ENCODE assay signal across 15 cellular contexts in the genomic region with DNA sequence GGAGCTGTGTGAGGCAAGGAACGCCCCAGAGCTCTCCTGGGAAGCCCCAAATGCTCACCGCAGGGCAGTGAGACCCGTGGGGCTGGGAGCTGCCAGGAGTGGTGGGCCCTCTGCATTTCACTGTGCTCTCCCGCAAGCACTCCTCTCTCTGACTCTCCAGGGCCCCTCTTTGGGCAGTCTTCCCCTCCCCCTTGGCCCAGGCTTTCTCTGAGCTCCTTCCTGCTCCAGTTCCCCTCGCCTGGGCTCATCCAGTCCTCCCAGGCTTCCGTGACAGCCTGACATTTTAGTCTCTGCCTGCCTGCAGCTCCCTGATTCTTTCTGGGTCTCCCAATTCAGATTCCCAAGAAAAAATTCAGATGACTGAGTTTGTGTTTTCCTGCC. TPM values are rescaled to one million over a fixed set of nuclear protein-coding genes. Genes with fewer than 3 reads are reported as not detected.
DNase-seq lines count a peak whose midpoint lies in the region; ATAC-seq and TF ChIP-seq lines count a peak whose summit lies in the region.
"Had no signal": no experiment of that assay in that cellular context is flagged by ENCODE, and none has a peak within 500 bp of the region (broad histone marks: within the 10 kb centered on the region; RNA-seq: fewer than 3 reads in every experiment).

No MANE protein-coding gene starts in this region.

- H4K8ac ChIP-seq in IMR-90 (ENCODE audit: low read depth in 2 of 2, low read length in 2 of 2) = no peak overlapping the region

- H2AK9ac ChIP-seq in IMR-90 (replicated peaks; ENCODE audit: low read depth, low read length, poor library complexity) = no peak overlapping the region

- CTCF ChIA-PET in IMR-90 (lab: Yijun Ruan, JAX) = no interaction called here

- H3K18ac ChIP-seq in IMR-90 (ENCODE audit: low read depth, low read length) = no peak overlapping the region

- H3K4me1 ChIP-seq in IMR-90 (ENCODE audit: control insufficient read depth, insufficient read depth, low read length) = no peaks in the 10 kb centered on the region
- peaks cover 0 to 3% (median 0%) of the 10 kb centered on the region in 4 donors for H3K4me1 ChIP-seq in transverse colon
- H3K4me1 ChIP-seq: ascending aorta, lower lobe of right lung had no signal

- in situ Hi-C loops in IMR-90 (cut with MboI; ENCODE audit: low sequenced_read_pairs) = no loop called here
- in situ Hi-C loops in transverse colon (cut with MboI; ENCODE audit: low pct_ligation_motif_present in 1 of 4, low pct_unique_long_range_greater_than_20kb in 1 of 4, low sequenced_read_pairs in 3 of 4) = no loop called here

- no peak overlapping the region for H2BK20ac ChIP-seq in IMR-90 (ENCODE audit: low read depth, low read length)

- no peak overlapping the region for H3K9ac ChIP-seq in IMR-90 (ENCODE audit: low read depth, low read length)

- no peaks in the 10 kb centered on the region for H3K9me1 ChIP-seq in IMR-90 (ENCODE audit: insufficient read depth, low read length)

- H3K56ac ChIP-seq in IMR-90 (ENCODE audit: extremely low read depth, insufficient read depth, low read length) = no peak overlapping the region

- H3K9me3 ChIP-seq in IMR-90 (ENCODE audit: control insufficient read depth, insufficient read depth, low read length) (peaks cover 5% of the 10 kb centered on the region), transverse colon (no peaks in the 10 kb centered on the region)
- H3K9me3 ChIP-seq: ascending aorta, lower lobe of right lung had no signal

- no peak overlapping the region for H2AK5ac ChIP-seq in IMR-90 (ENCODE audit: low read depth, low read length)

- H3K4me3 Mint-ChIP-seq in naive thymus-derived CD8-positive, alpha-beta T cell = peak overlapping the region; percentile 30 to 84 (median 68)

- peaks cover 0 to 3% (median 0%) of the 10 kb centered on the region in 3 donors for H3K36me3 Mint-ChIP-seq in naive thymus-derived CD8-positive, alpha-beta T cell
- H3K36me3 Mint-ChIP-seq: CD4-positive, CD25-positive, alpha-beta regulatory T cell had no signal

- no peaks in the 10 kb centered on the region for H3K79me1 ChIP-seq in IMR-90 (ENCODE audit: low read depth in 1 of 2, low read length in 2 of 2)

- no peak overlapping the region; the same call in 1 of the 2 replicates for H2BK120ac ChIP-seq in IMR-90 (ENCODE audit: low read depth, low read length)

- H4K20me1 ChIP-seq in IMR-90 (ENCODE audit: insufficient read depth, low read length) = no peaks in the 10 kb centered on the region

- no peaks in the 10 kb centered on the region for H3K9me3 Mint-ChIP-seq in naive thymus-derived CD8-positive, alpha-beta T cell

- no CpG with 5 or more reads among the region's 6 CpGs for WGBS in IMR-90 (ENCODE audit: extremely low coverage in 2 of 2, insufficient read length in 1 of 2), 2 experiments
- 60 to 64% methylated on average over 1 to 6 of the region's 6 CpGs for WGBS in transverse colon (ENCODE audit: low coverage in 1 of 2), 2 donors

- no peak overlapping the region for H4K5ac ChIP-seq in IMR-90 (ENCODE audit: low read depth, low read length)

- H3K27ac ChIP-seq in IMR-90 (ENCODE audit: insufficient read depth, low read length) (no peak overlapping the region), caudate nucleus (ENCODE audit: low read depth, low read length) (peak overlapping the region; percentile 98), transverse colon (no peak overlapping the region)
- H3K27ac ChIP-seq: ascending aorta, lower lobe of right lung had no signal

- dilution Hi-C loops in IMR-90 (cut with HindIII; ENCODE audit: low sequenced_read_pairs, unreplicated experiment) = no loop called here

- H2BK5ac ChIP-seq in IMR-90 (ENCODE audit: low read depth, low read length, poor library complexity, severe bottlenecking) = no peak overlapping the region

- no peak overlapping the region for H3K23ac ChIP-seq in IMR-90 (ENCODE audit: low read depth, low read length)

- no peaks in the 10 kb centered on the region for H3K27me3 Mint-ChIP-seq in naive thymus-derived CD8-positive, alpha-beta T cell
- H3K27me3 Mint-ChIP-seq: CD4-positive, CD25-positive, alpha-beta regulatory T cell had no signal

- DNase-seq in CMK (ENCODE audit: low read depth) (peak; percentile 11), IMR-90 (no peak), caudate nucleus (lab: John Stamatoyannopoulos, UW) (peak in 7 of 61 donors; percentile 2 to 49 (median 20)), dedifferentiated amniotic fluid mesenchymal stem cell (ENCODE audit: extremely low spot score) (no peak), transverse colon (no peak), SIG-M5 (lab: John Stamatoyannopoulos, UW) (no peak)
- DNase-seq in naive thymus-derived CD8-positive, alpha-beta T cell = no peak
- DNase-seq in stimulated activated CD4-positive, alpha-beta T cell treated with anti-CD3 and anti-CD28 coated beads, Interleukin-1b, Interleukin-23, amount 100 ng/mL, for 48 hours = no peak
- DNase-seq: CD4-positive, CD25-positive, alpha-beta regulatory T cell; Karpas-422; lower lobe of right lung; stimulated activated CD4-positive, alpha-beta T cell treated with anti-CD3 and anti-CD28 coated beads, Interleukin-2, amount 100 ng/mL, for 48 hours; stimulated activated naive CD4-positive, alpha-beta T cell had no signal

- H3K4ac ChIP-seq in IMR-90 (ENCODE audit: low read depth, low read length) = no peak overlapping the region

- TF ChIP-seq EP300 in transverse colon (IDR thresholded peaks at IDR 0.05; ENCODE audit: low read depth) = no peak

- POLR2A ChIA-PET in IMR-90 (lab: Charles Lee; ENCODE audit: unreplicated experiment) = no interaction called here
- POLR2A ChIA-PET in naive thymus-derived CD8-positive, alpha-beta T cell (lab: Charles Lee) = interaction anchor here (1.3 to 44.1 kb wide), 6 partner anchors 3 to 126 kb away, joined by 3 to 1378 read pairs (median 278); a partner anchor contains a TSS

- TF ChIP-seq POLR2A in IMR-90 (IDR thresholded peaks at IDR 0.05; ENCODE audit: low read depth, low read length) = no peak
- TF ChIP-seq POLR2A in transverse colon (IDR thresholded peaks at IDR 0.05) = no peak

- peaks cover 59 to 96% (median 95%) of the 10 kb centered on the region in 4 donors for H3K4me1 Mint-ChIP-seq in naive thymus-derived CD8-positive, alpha-beta T cell

- peak overlapping the region; percentile 53 to 97 (median 92) for H3K27ac Mint-ChIP-seq in naive thymus-derived CD8-positive, alpha-beta T cell

- no peak for TF ChIP-seq CTCF in IMR-90 (conservative IDR thresholded peaks at IDR 0.05; ENCODE audit: low read depth, low read length)
- no peak for TF ChIP-seq CTCF in transverse colon (IDR thresholded peaks at IDR 0.05)

- H3K36me3 ChIP-seq in IMR-90 (ENCODE audit: control insufficient read depth, insufficient read depth, low read length) = no peaks in the 10 kb centered on the region
- no peaks in the 10 kb centered on the region for H3K36me3 ChIP-seq in transverse colon
- H3K36me3 ChIP-seq: ascending aorta, lower lobe of right lung had no signal

- H3K14ac ChIP-seq in IMR-90 (replicated peaks; ENCODE audit: low read depth, low read length) = no peak overlapping the region

- intact Hi-C loops in IMR-90 (cut with micrococcal nuclease) = no loop called here
- intact Hi-C loops in transverse colon (cut with DNase I; ENCODE audit: low total_unique reads) = no loop called here

- ATAC-seq in IMR-90 (ENCODE audit: low read depth) = no peak
- ATAC-seq in naive thymus-derived CD8-positive, alpha-beta T cell = peak; percentile 10 to 15
- ATAC-seq: lower lobe of right lung had no signal

- BruUV-seq in IMR-90 (replicated peaks; lab: Mats Ljungman, UMichigan) = no TSS peak

- H4K91ac ChIP-seq in IMR-90 (ENCODE audit: insufficient read depth, low read depth, low read length) = no peak overlapping the region

- H3K27me3 ChIP-seq in IMR-90 (ENCODE audit: control insufficient read depth, insufficient read depth, low read length) = no peaks in the 10 kb centered on the region
- no peaks in the 10 kb centered on the region for H3K27me3 ChIP-seq in transverse colon
- H3K27me3 ChIP-seq: ascending aorta had no signal

- H2AFZ ChIP-seq in IMR-90 (replicated peaks; ENCODE audit: low read length, poor library complexity) = peak overlapping the region; percentile 72

- no peak overlapping the region for H2BK15ac ChIP-seq in IMR-90 (ENCODE audit: low read depth, low read length)

- no peak overlapping the region for H3K4me3 ChIP-seq in IMR-90 (ENCODE audit: insufficient read depth, low read depth, low read length)
- H3K4me3 ChIP-seq in transverse colon = no peak overlapping the region
- H3K4me3 ChIP-seq: ascending aorta, lower lobe of right lung had no signal

- TF ChIP-seq RAD21 in IMR-90 (IDR thresholded peaks at IDR 0.05; ENCODE audit: low read length) = no peak

- no peak overlapping the region for H3K4me2 ChIP-seq in IMR-90 (ENCODE audit: low read depth, low read length)

TF ChIP-seq in IMR-90, 13 proteins besides CTCF, POLR2A, EP300 and RAD21 (continues in another document):
- no peak for TF ChIP-seq MXI1 (IDR thresholded peaks at IDR 0.05; ENCODE audit: borderline replicate concordance, low read depth, low read length)
- no peak for TF ChIP-seq FOS (IDR thresholded peaks at IDR 0.05; ENCODE audit: low read depth, low read length)
- TF ChIP-seq RFX5 (IDR thresholded peaks at IDR 0.05; ENCODE audit: low read depth, low read length) = no peak
- no peak for TF ChIP-seq CEBPB (IDR thresholded peaks at IDR 0.05; ENCODE audit: low read depth, low read length)
- TF ChIP-seq MAZ (IDR thresholded peaks at IDR 0.05; ENCODE audit: borderline replicate concordance, low read depth, low read length) = no peak
- no peak for TF ChIP-seq CHD1 (IDR thresholded peaks at IDR 0.05; ENCODE audit: low read depth, low read length)
- TF ChIP-seq BHLHE40 (IDR thresholded peaks at IDR 0.05; ENCODE audit: low read depth, low read length) = no peak
- no peak for TF ChIP-seq RCOR1 (IDR thresholded peaks at IDR 0.05; ENCODE audit: insufficient replicate concordance, low read length)
- no peak for TF ChIP-seq NFE2L2 (IDR thresholded peaks at IDR 0.05; ENCODE audit: low read depth, low read length)
- TF ChIP-seq, protein P1, sequence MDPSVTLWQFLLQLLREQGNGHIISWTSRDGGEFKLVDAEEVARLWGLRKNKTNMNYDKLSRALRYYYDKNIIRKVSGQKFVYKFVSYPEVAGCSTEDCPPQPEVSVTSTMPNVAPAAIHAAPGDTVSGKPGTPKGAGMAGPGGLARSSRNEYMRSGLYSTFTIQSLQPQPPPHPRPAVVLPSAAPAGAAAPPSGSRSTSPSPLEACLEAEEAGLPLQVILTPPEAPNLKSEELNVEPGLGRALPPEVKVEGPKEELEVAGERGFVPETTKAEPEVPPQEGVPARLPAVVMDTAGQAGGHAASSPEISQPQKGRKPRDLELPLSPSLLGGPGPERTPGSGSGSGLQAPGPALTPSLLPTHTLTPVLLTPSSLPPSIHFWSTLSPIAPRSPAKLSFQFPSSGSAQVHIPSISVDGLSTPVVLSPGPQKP (IDR thresholded peaks at IDR 0.05; ENCODE audit: borderline replicate concordance, low read depth, low read length) = no peak

RNA-seq across cellular contexts. Expression of a gene that starts 2.2 kb away (rescaled TPM):
- total RNA-seq in IMR-90 (2012; rRNA removed) (not detected in 2 replicates), transverse colon (not detected)
- polyA plus RNA-seq in IMR-90 (2012; rRNA removed) = not detected in 2 replicates
- polyA plus RNA-seq in IMR-90 (2012; cell fraction: cytosol; rRNA removed) = not detected in 2 replicates
- not detected in 2 replicates for polyA plus RNA-seq in IMR-90 (2012; cell fraction: nucleus; rRNA removed; ENCODE audit: low replicate concordance)
- total RNA-seq in naive thymus-derived CD8-positive, alpha-beta T cell = 10 to 100 TPM; 11.3 to 11.5 TPM
- 10 to 100 TPM in 2 of 3 donors, 1 to 10 TPM in 1; 5.9 to 53.7 (median 17.1) TPM for polyA plus RNA-seq in naive thymus-derived CD8-positive, alpha-beta T cell
- total RNA-seq: ascending aorta; CD4-positive, CD25-positive, alpha-beta regulatory T cell; lower lobe of right lung; posterior vena cava had no signal

Comparison
In these comparisons a context has a peak if more than half of its experiments do, and no peak if none do; other contexts are left out.
1. RNA of a gene that starts 2.2 kb away (total RNA-seq): 11.3 to 11.5 TPM in naive thymus-derived CD8-positive, alpha-beta T cell; not detected in IMR-90 and not detected in transverse colon; every median in the first group is over 10 times any median in the second.